Comparison of ENCODE assay signal across 31 cellular contexts in the genomic region with DNA sequence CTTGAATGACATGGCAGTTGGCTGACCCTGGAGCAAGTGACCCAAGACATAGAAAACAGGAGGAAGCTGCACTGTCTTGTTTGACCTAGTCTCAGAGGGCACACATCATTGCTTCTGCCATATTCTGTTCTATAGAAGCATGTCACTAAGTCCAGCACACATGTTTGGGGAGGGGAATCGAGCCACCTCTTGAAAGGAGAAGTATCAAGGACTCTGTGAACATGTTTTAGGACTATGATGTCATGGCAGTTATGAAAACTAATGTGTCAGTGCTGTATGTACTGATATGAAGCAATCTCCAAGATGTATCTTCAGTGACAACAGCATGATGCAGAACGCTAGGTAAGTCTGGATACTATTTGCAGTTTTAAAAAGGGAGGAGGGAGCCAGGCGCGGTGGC. TPM values are rescaled to one million over a fixed set of nuclear protein-coding genes. Genes with fewer than 3 reads are reported as not detected.
DNase-seq lines count a peak whose midpoint lies in the region; ATAC-seq, FAIRE-seq and TF ChIP-seq lines count a peak whose summit lies in the region.
"Had no signal": no experiment of that assay in that cellular context is flagged by ENCODE, and none has a peak within 500 bp of the region (broad histone marks: within the 10 kb centered on the region; RNA-seq: fewer than 3 reads in every experiment).

No MANE protein-coding gene starts in this region.

- TF ChIP-seq CTCF in A549 (IDR thresholded peaks at IDR 0.05): no peak
- TF ChIP-seq CTCF in NB4 (IDR thresholded peaks at IDR 0.05; ENCODE audit: low read depth, low read length): no peak
- no peak for TF ChIP-seq CTCF in MM.1S (IDR thresholded peaks at IDR 0.05; ENCODE audit: low read length)

- no peak overlapping the region for H3K9ac ChIP-seq in MM.1S (ENCODE audit: low read length)
- H3K9ac ChIP-seq: SK-N-SH had no signal

- H3K27ac ChIP-seq in A549 (no peak overlapping the region), MM.1S (ENCODE audit: low read length) (no peak overlapping the region)
- H3K27ac ChIP-seq in naive thymus-derived CD4-positive, alpha-beta T cell (ENCODE audit: low read depth, low read length): no peak overlapping the region
- H3K27ac ChIP-seq: Peyer's patch had no signal

- no peak overlapping the region for H3K4me3 ChIP-seq in A549
- H3K4me3 ChIP-seq in NB4 (ENCODE audit: low read depth, low read length): no peak overlapping the region
- H3K4me3 ChIP-seq in naive thymus-derived CD4-positive, alpha-beta T cell (ENCODE audit: low read length): no peak overlapping the region
- H3K4me3 ChIP-seq in MM.1S (ENCODE audit: low read length): no peak overlapping the region
- H3K4me3 ChIP-seq: GM12878, HAP-1, Peyer's patch had no signal

- H3K4me3 Mint-ChIP-seq in naive thymus-derived CD4-positive, alpha-beta T cell: no peak overlapping the region
- H3K4me3 Mint-ChIP-seq in activated T-helper 1 cell treated with anti-CD3 and anti-CD28 coated beads, Interleukin-12 subunit alpha, Interleukin-12 subunit beta, Interleukin-2, Interleukin-4 antibody, amounts not matched to agents 30 ng/mL and 10 ng/mL and 1 ng/mL, durations not matched to agents 14 hours and 24 hours and 36 hours: no peak overlapping the region
- H3K4me3 Mint-ChIP-seq: CD8-positive, alpha-beta memory T cell; T-helper 1 cell treated with Interleukin-12 subunit alpha and Interleukin-12 subunit beta and Interleukin-4 antibody, amounts not matched to agents 30 μg/mL and 1 μg/mL, for 36 hours had no signal

- no peak overlapping the region for H3K27ac Mint-ChIP-seq in naive thymus-derived CD4-positive, alpha-beta T cell
- H3K27ac Mint-ChIP-seq in activated T-helper 1 cell treated with anti-CD3 and anti-CD28 coated beads, Interleukin-12 subunit alpha, Interleukin-12 subunit beta, Interleukin-2, Interleukin-4 antibody, amounts not matched to agents 30 ng/mL and 10 ng/mL and 1 ng/mL, durations not matched to agents 14 hours and 24 hours and 36 hours: no peak overlapping the region
- H3K27ac Mint-ChIP-seq: T-helper 1 cell treated with Interleukin-12 subunit alpha and Interleukin-12 subunit beta and Interleukin-4 antibody, amounts not matched to agents 30 μg/mL and 1 μg/mL, for 36 hours had no signal

- no peaks in the 10 kb centered on the region for H3K27me3 ChIP-seq in naive thymus-derived CD4-positive, alpha-beta T cell (ENCODE audit: control insufficient read depth in 2 of 2, insufficient read depth in 2 of 2, low read length in 2 of 2)
- H3K27me3 ChIP-seq in MM.1S (replicated peaks; ENCODE audit: insufficient read depth, low read length): no peaks in the 10 kb centered on the region
- H3K27me3 ChIP-seq: Peyer's patch had no signal

- H3K27me3 Mint-ChIP-seq in naive thymus-derived CD4-positive, alpha-beta T cell: peaks cover 0 to 7% (median 0%) of the 10 kb centered on the region in 5 donors
- H3K27me3 Mint-ChIP-seq in activated T-helper 1 cell treated with anti-CD3 and anti-CD28 coated beads, Interleukin-12 subunit alpha, Interleukin-12 subunit beta, Interleukin-2, Interleukin-4 antibody, amounts not matched to agents 30 ng/mL and 10 ng/mL and 1 ng/mL, durations not matched to agents 14 hours and 24 hours and 36 hours (ENCODE audit: insufficient read depth): peaks cover 10% of the 10 kb centered on the region

- no peaks in the 10 kb centered on the region for H4K20me1 ChIP-seq in MM.1S (ENCODE audit: insufficient read depth, low read length)

- TF ChIP-seq RAD21 in A549 (conservative IDR thresholded peaks at IDR 0.05 in 1 of 2, IDR thresholded peaks at IDR 0.05 in 1 of 2): no peak

- no peaks in the 10 kb centered on the region for H3F3A ChIP-seq in MM.1S (ENCODE audit: insufficient read depth, low read length)

- no peaks in the 10 kb centered on the region for H3K79me2 ChIP-seq in MM.1S (ENCODE audit: low read length)

- peaks cover 8% of the 10 kb centered on the region for H3K4me1 ChIP-seq in A549
- no peaks in the 10 kb centered on the region for H3K4me1 ChIP-seq in naive thymus-derived CD4-positive, alpha-beta T cell (ENCODE audit: control insufficient read depth in 2 of 2, insufficient read depth in 2 of 2, low read length in 2 of 2)
- H3K4me1 ChIP-seq in MM.1S (ENCODE audit: low read length): no peaks in the 10 kb centered on the region
- H3K4me1 ChIP-seq: HAP-1, Peyer's patch had no signal

- ATAC-seq in A549: 0 out of 6 replicates have a peak, but pooled peaks of 1 of the 2 experiments have one; percentile 26
- peak; percentile 53 for ATAC-seq in naive thymus-derived CD4-positive, alpha-beta T cell
- ATAC-seq: GM12878 had no signal

- H3K9me3 ChIP-seq in A549 (no peaks in the 10 kb centered on the region), MM.1S (replicated peaks; ENCODE audit: insufficient read depth, low read length) (no peaks in the 10 kb centered on the region)
- no peaks in the 10 kb centered on the region for H3K9me3 ChIP-seq in naive thymus-derived CD4-positive, alpha-beta T cell (ENCODE audit: control insufficient read depth in 2 of 3, low read length in 3 of 3)
- H3K9me3 ChIP-seq: HAP-1, Peyer's patch, SK-N-SH had no signal

- no peak for DNase-seq in A549 (ENCODE audit: low read depth in 1 of 2, low spot score in 1 of 2)
- peak; percentile 38 for DNase-seq in CD1c-positive myeloid dendritic cell (ENCODE audit: extremely low spot score)
- peak; percentile 44 for DNase-seq in NB4 (ENCODE audit: low read depth)
- no peak for DNase-seq in naive thymus-derived CD4-positive, alpha-beta T cell
- DNase-seq in activated T-helper 1 cell treated with anti-CD3 and anti-CD28 coated beads, Interleukin-12 subunit alpha, Interleukin-12 subunit beta, Interleukin-2, Interleukin-4 antibody, amounts not matched to agents 30 ng/mL and 10 ng/mL and 1 ng/mL, durations not matched to agents 14 hours and 24 hours and 36 hours (ENCODE audit: low spot score): no peak
- DNase-seq in MM.1S: no peak
- DNase-seq in cardiac septum (ENCODE audit: low spot score): no peak
- DNase-seq: C1 segment of cervical spinal cord; CD8-positive, alpha-beta memory T cell; DMS 273 treated with DMSO at 0.1 percent for 48 hours; DMS79; EL; GDM1; GOT3; Karpas-422; NCI-H1092 treated with DMSO at 0.1 percent for 48 hours; NCI-H1436; NCI-H187; NCI-H2171 treated with DMSO at 0.1 percent for 48 hours; NCI-H345; NCI-H510A treated with DMSO at 0.1 percent for 48 hours; NCI-H774; NK-92 treated with Interleukin-12 subunit alpha and Interleukin-12 subunit beta, amount 100 ng/mL, for 24 hours; OCI-M1; Peyer's patch; SHP77 treated with DMSO at 0.1 percent for 48 hours; SK-N-SH; SW 1271 had no signal

- TF ChIP-seq POLR2A in A549 (IDR thresholded peaks at IDR 0.05; ENCODE audit: low read length) (no peak), NB4 (IDR thresholded peaks at IDR 0.05; ENCODE audit: extremely low read depth, insufficient read length) (no peak)

- CTCF ChIA-PET in A549 (lab: Yijun Ruan, JAX): interaction anchor here (0.6 to 4.3 kb wide), 5 partner anchors 8 to 688 kb away, joined by 3 to 38 read pairs (median 4); a partner anchor contains a TSS
- CTCF ChIA-PET in naive thymus-derived CD4-positive, alpha-beta T cell (lab: Charles Lee): no interaction called here

- peaks cover 0 to 3% (median 0%) of the 10 kb centered on the region in 5 donors for H3K36me3 Mint-ChIP-seq in naive thymus-derived CD4-positive, alpha-beta T cell
- H3K36me3 Mint-ChIP-seq in activated T-helper 1 cell treated with anti-CD3 and anti-CD28 coated beads, Interleukin-12 subunit alpha, Interleukin-12 subunit beta, Interleukin-2, Interleukin-4 antibody, amounts not matched to agents 30 ng/mL and 10 ng/mL and 1 ng/mL, durations not matched to agents 14 hours and 24 hours and 36 hours (ENCODE audit: low read depth): no peaks in the 10 kb centered on the region
- H3K36me3 Mint-ChIP-seq: CD8-positive, alpha-beta memory T cell had no signal

- POLR2A ChIA-PET in A549 (lab: Yijun Ruan, JAX): no interaction called here
- POLR2A ChIA-PET in naive thymus-derived CD4-positive, alpha-beta T cell (lab: Charles Lee): interaction anchor here (0.6 kb wide), 1 partner anchor 15 kb away, joined by 4 read pairs; no protein-coding TSS in a partner anchor

- no peak for TF ChIP-seq EP300 in A549 (IDR thresholded peaks at IDR 0.05)

- no peaks in the 10 kb centered on the region for H3K9me3 Mint-ChIP-seq in naive thymus-derived CD4-positive, alpha-beta T cell
- no peaks in the 10 kb centered on the region for H3K9me3 Mint-ChIP-seq in activated T-helper 1 cell treated with anti-CD3 and anti-CD28 coated beads, Interleukin-12 subunit alpha, Interleukin-12 subunit beta, Interleukin-2, Interleukin-4 antibody, amounts not matched to agents 30 ng/mL and 10 ng/mL and 1 ng/mL, durations not matched to agents 14 hours and 24 hours and 36 hours
- H3K9me3 Mint-ChIP-seq: CD8-positive, alpha-beta memory T cell; T-helper 1 cell treated with Interleukin-12 subunit alpha and Interleukin-12 subunit beta and Interleukin-4 antibody, amounts not matched to agents 30 μg/mL and 1 μg/mL, for 36 hours had no signal

- WGBS in A549 (ENCODE audit: missing lambda C conversion rate): 81% methylated on average over 4 of the region's 4 CpGs

- H2AFZ ChIP-seq in MM.1S (ENCODE audit: low read length): no peak overlapping the region

- H3K36me3 ChIP-seq in naive thymus-derived CD4-positive, alpha-beta T cell (ENCODE audit: control insufficient read depth in 2 of 3, insufficient read depth in 3 of 3, low read length in 3 of 3): no peaks in the 10 kb centered on the region
- H3K36me3 ChIP-seq in MM.1S (replicated peaks; ENCODE audit: insufficient read depth, low read length): no peaks in the 10 kb centered on the region
- H3K36me3 ChIP-seq: HAP-1, Peyer's patch had no signal

- FAIRE-seq in A549 (lab: Jason Lieb, UNC): peak; percentile 61
- FAIRE-seq: GM12878 had no signal

- intact Hi-C loops in naive thymus-derived CD4-positive, alpha-beta T cell (cut with micrococcal nuclease): no loop called here
- intact Hi-C loops in activated T-helper 1 cell treated with anti-CD3 and anti-CD28 coated beads, Interleukin-12 subunit alpha, Interleukin-12 subunit beta, Interleukin-2, Interleukin-4 antibody, amounts not matched to agents 30 ng/mL and 10 ng/mL and 1 ng/mL, durations not matched to agents 14 hours and 24 hours and 36 hours (cut with micrococcal nuclease): no loop called here
- intact Hi-C loops in cardiac septum (cut with DNase I): no loop called here

- no peaks in the 10 kb centered on the region for H3K4me1 Mint-ChIP-seq in naive thymus-derived CD4-positive, alpha-beta T cell
- H3K4me1 Mint-ChIP-seq in activated T-helper 1 cell treated with anti-CD3 and anti-CD28 coated beads, Interleukin-12 subunit alpha, Interleukin-12 subunit beta, Interleukin-2, Interleukin-4 antibody, amounts not matched to agents 30 ng/mL and 10 ng/mL and 1 ng/mL, durations not matched to agents 14 hours and 24 hours and 36 hours (ENCODE audit: low read depth): no peaks in the 10 kb centered on the region
- H3K4me1 Mint-ChIP-seq: CD8-positive, alpha-beta memory T cell had no signal

- H3K9me2 ChIP-seq in MM.1S (replicated peaks; ENCODE audit: insufficient read depth, low read length): no peaks in the 10 kb centered on the region
- H3K9me2 ChIP-seq: SK-N-SH had no signal

- no peak overlapping the region for H3K4me2 ChIP-seq in A549
- H3K4me2 ChIP-seq in MM.1S (ENCODE audit: low read depth, low read length): no peak overlapping the region
- H3K4me2 ChIP-seq: SK-N-SH had no signal

RNA-seq across cellular contexts. Expression of a gene that starts 21.9 kb away (rescaled TPM):
- 2.0 and 3.1 TPM in 2 replicates for polyA plus RNA-seq in A549 (2011; rRNA removed)
- 3.5 and 4.3 TPM in 2 replicates for polyA plus RNA-seq in A549 (2012; cell fraction: cytosol; rRNA removed)
- polyA plus RNA-seq in A549 (2012; cell fraction: nucleus; rRNA removed): 8.9 and 9.1 TPM in 2 replicates
- polyA plus RNA-seq in A549 (2017; fragmentation: RNase III; extraction: RNeasy Plus Mini Kit Qiagen cat#74134 plus additional on column Dnase treatment): 4.2 to 6.6 TPM (median 5.9 TPM) in 3 replicates
- 3.1 and 5.2 TPM in 2 replicates for polyA minus RNA-seq in A549 (2011; rRNA and poly(A)+ RNA removed)
- total RNA-seq in naive thymus-derived CD4-positive, alpha-beta T cell: under 1 TPM in 2 of 5 experiments, not detected in 3; 0.07 to 0.39 TPM
- not detected for polyA plus RNA-seq in naive thymus-derived CD4-positive, alpha-beta T cell
- total RNA-seq in activated T-helper 1 cell treated with anti-CD3 and anti-CD28 coated beads, Interleukin-12 subunit alpha, Interleukin-12 subunit beta, Interleukin-2, Interleukin-4 antibody, amounts not matched to agents 30 ng/mL and 10 ng/mL and 1 ng/mL, durations not matched to agents 14 hours and 24 hours and 36 hours: 0.10 and 0.26 TPM in 2 replicates
- 1.0 TPM for total RNA-seq in cardiac septum
- polyA plus RNA-seq: CD8-positive, alpha-beta memory T cell had no signal

Comparison
In these comparisons a context has a peak if more than half of its experiments do, and no peak if none do; other contexts are left out.
1. DNase-seq: peak in CD1c-positive myeloid dendritic cell (single experiment) and NB4 (single experiment); none in A549 (0 of 2), naive thymus-derived CD4-positive, alpha-beta T cell (0 of 9), activated T-helper 1 cell treated with anti-CD3 and anti-CD28 coated beads, Interleukin-12 subunit alpha, Interleukin-12 subunit beta, Interleukin-2, Interleukin-4 antibody, amounts not matched to agents 30 ng/mL and 10 ng/mL and 1 ng/mL, durations not matched to agents 14 hours and 24 hours and 36 hours (single experiment), MM.1S (single experiment) and cardiac septum (single experiment).